Comparison of ENCODE assay signal across 34 cellular contexts in the genomic region with DNA sequence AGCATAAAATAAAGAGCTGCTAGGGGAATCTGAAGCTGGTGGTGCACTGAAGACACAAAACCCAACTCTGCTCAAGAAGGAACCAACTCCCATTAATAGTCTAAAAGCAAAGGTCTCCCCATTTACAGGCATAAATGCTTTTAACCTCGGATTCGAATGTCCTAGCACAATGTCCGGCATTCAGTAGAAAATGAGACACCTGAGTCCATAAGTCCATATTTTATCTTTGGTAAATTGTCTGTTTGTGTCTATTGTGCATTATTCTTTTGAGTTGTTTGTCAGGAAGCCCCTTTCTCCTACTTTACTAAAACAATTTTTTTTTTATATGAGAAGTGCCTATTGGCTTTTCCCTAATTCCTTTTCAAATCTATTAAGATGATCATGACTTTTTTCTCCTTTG.
"Had no signal": no experiment of that assay in that cellular context is flagged by ENCODE, and none has a peak within 500 bp of the region (broad histone marks: within the 10 kb centered on the region; RNA-seq: fewer than 3 reads in every experiment).

No MANE protein-coding gene starts in this region.

- H3K4me3 ChIP-seq: adrenal gland, body of pancreas, breast epithelium had no signal

- ATAC-seq: activated CD8-positive, alpha-beta T cell treated with anti-CD3 and anti-CD28 coated beads for 36 hours; activated naive CD4-positive, alpha-beta T cell treated with anti-CD3 and anti-CD28 coated beads, Interleukin-2, amount 50 U/mL, for 72 hours; activated T-cell treated with anti-CD3 and anti-CD28 coated beads, Interleukin-2, amount 50 U/mL, for 4 hours; activated T-cell treated with anti-CD3 and anti-CD28 coated beads, Interleukin-2, amount 50 U/mL, for 72 hours; activated T-helper 17 cell treated with anti-CD3 and anti-CD28 coated beads, Interleukin-2, amount 50 U/mL, for 72 hours; body of pancreas; T-cell had no signal

- FAIRE-seq: astrocyte, TTC549 had no signal

- H3K4me1 ChIP-seq: body of pancreas, breast epithelium had no signal

- H3K27ac ChIP-seq: adrenal gland, body of pancreas, brain microvascular endothelial cell, breast epithelium, VCaP had no signal

- H3K36me3 ChIP-seq: adrenal gland, brain microvascular endothelial cell, breast epithelium had no signal

- H3K9me3 ChIP-seq: body of pancreas, breast epithelium had no signal

- H3K27me3 ChIP-seq: adrenal gland, body of pancreas, brain microvascular endothelial cell, breast epithelium had no signal

- DNase-seq: activated B cell treated with CpG ODN at 0.5 μM for 24 hours; activated CD4-positive, alpha-beta memory T cell treated with anti-CD3 and anti-CD28 coated beads for 36 hours; activated CD4-positive, alpha-beta T cell treated with anti-CD3 and anti-CD28 coated beads for 4 hours; activated CD4-positive, alpha-beta T cell treated with anti-CD3 and anti-CD28 coated beads, Interleukin-2, amount 10 ng/mL, durations not matched to agents 24 days and 14 days; activated CD4-positive, alpha-beta T cell treated with anti-CD3 and anti-CD28 coated beads, Interleukin-2, amount 50 U/mL, for 1 hour; activated CD4-positive, alpha-beta T cell treated with anti-CD3 and anti-CD28 coated beads, Interleukin-2, amount 50 U/mL, for 4 hours; activated CD4-positive, CD25-positive, alpha-beta regulatory T cell treated with anti-CD3 and anti-CD28 coated beads, Interleukin-2, amount 50 U/mL, for 72 hours; activated CD8-positive, alpha-beta memory T cell treated with anti-CD3 and anti-CD28 coated beads, Interleukin-2, amount 50 U/mL, for 4 hours; activated CD8-positive, alpha-beta T cell treated with anti-CD3 and anti-CD28 coated beads for 36 hours; activated effector memory CD4-positive, alpha-beta T cell treated with anti-CD3 and anti-CD28 coated beads, Interleukin-2, amount 50 U/mL, for 16 hours; activated gamma-delta T cell treated with Interleukin-2 at 50 U/mL for 16 hours; activated naive CD4-positive, alpha-beta T cell; activated naive CD4-positive, alpha-beta T cell treated with anti-CD3 and anti-CD28 coated beads for 36 hours; activated naive CD4-positive, alpha-beta T cell treated with anti-CD3 and anti-CD28 coated beads, Interleukin-2, amount 50 U/mL, for 16 hours; activated naive CD8-positive, alpha-beta T cell treated with anti-CD3 and anti-CD28 coated beads for 36 hours; activated T-cell treated with anti-CD3 and anti-CD28 coated beads for 4 hours; activated T-cell treated with anti-CD3 and anti-CD28 coated beads, Interleukin-2, amount 50 U/mL, for 1 hour; activated T-cell treated with anti-CD3 and anti-CD28 coated beads, Interleukin-2, amount 50 U/mL, for 4 hours; activated T-cell treated with anti-CD3 and anti-CD28 coated beads, Interleukin-2, amount 50 U/mL, for 72 hours; adrenal gland; amniotic stem cell; aorta; body of pancreas; brain microvascular endothelial cell; central memory CD4-positive, alpha-beta T cell; T-cell; T-helper 2 cell; T-helper 9 cell had no signal
